In the genomic region with DNA sequence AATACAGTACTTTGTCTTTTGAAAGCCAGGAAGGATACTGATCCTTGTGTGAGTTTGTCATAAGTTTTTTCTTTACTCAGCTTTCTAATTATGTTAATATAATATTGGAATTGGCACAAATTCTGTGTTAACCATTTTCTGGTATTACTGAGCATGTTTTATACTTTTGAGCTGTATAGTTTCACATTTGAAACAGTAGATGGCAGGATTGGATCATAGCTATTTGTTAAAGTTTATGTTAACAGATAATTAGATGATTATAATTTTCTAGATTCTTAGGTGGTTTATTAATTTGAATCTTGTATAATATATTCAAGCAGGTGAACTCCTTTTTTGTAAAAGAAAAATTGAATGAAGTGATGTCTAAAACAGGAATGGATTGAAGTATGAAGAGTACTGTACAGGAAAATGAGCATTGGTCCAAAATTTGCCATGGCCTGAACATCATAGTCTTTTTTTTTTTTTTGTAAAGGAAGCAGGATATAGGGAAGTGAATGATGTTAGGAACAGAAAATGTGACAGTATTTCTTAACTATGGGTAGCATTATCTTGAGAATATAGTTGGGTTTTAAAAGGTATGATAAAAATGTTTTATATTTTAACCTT, we compare ENCODE assay signal across 1 cellular context.
TF ChIP-seq lines count a peak whose summit lies in the region.

No MANE protein-coding gene starts in this region.

TF ChIP-seq in GM23338, 12 proteins besides CTCF, POLR2A, EP300 and RAD21 (continued from another document):
- TF ChIP-seq, protein P1, sequence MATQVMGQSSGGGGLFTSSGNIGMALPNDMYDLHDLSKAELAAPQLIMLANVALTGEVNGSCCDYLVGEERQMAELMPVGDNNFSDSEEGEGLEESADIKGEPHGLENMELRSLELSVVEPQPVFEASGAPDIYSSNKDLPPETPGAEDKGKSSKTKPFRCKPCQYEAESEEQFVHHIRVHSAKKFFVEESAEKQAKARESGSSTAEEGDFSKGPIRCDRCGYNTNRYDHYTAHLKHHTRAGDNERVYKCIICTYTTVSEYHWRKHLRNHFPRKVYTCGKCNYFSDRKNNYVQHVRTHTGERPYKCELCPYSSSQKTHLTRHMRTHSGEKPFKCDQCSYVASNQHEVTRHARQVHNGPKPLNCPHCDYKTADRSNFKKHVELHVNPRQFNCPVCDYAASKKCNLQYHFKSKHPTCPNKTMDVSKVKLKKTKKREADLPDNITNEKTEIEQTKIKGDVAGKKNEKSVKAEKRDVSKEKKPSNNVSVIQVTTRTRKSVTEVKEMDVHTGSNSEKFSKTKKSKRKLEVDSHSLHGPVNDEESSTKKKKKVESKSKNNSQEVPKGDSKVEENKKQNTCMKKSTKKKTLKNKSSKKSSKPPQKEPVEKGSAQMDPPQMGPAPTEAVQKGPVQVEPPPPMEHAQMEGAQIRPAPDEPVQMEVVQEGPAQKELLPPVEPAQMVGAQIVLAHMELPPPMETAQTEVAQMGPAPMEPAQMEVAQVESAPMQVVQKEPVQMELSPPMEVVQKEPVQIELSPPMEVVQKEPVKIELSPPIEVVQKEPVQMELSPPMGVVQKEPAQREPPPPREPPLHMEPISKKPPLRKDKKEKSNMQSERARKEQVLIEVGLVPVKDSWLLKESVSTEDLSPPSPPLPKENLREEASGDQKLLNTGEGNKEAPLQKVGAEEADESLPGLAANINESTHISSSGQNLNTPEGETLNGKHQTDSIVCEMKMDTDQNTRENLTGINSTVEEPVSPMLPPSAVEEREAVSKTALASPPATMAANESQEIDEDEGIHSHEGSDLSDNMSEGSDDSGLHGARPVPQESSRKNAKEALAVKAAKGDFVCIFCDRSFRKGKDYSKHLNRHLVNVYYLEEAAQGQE (IDR thresholded peaks at IDR 0.05; ENCODE audit: unreplicated experiment): no peak
- no peak for TF ChIP-seq NANOG (IDR thresholded peaks at IDR 0.05; ENCODE audit: borderline replicate concordance)
